Comparison of ENCODE assay signal across 8 cellular contexts in genomic region chr1:178724734-178725602, GRCh38. TPM values are rescaled to one million over a fixed set of nuclear protein-coding genes. Genes with fewer than 3 reads are reported as not detected.
DNase-seq lines count a peak whose midpoint lies in the region; ATAC-seq, FAIRE-seq and TF ChIP-seq lines count a peak whose summit lies in the region.

A gene with protein sequence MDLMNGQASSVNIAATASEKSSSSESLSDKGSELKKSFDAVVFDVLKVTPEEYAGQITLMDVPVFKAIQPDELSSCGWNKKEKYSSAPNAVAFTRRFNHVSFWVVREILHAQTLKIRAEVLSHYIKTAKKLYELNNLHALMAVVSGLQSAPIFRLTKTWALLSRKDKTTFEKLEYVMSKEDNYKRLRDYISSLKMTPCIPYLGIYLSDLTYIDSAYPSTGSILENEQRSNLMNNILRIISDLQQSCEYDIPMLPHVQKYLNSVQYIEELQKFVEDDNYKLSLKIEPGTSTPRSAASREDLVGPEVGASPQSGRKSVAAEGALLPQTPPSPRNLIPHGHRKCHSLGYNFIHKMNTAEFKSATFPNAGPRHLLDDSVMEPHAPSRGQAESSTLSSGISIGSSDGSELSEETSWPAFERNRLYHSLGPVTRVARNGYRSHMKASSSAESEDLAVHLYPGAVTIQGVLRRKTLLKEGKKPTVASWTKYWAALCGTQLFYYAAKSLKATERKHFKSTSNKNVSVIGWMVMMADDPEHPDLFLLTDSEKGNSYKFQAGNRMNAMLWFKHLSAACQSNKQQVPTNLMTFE (plus strand): TSS chr1:178725244. CDS start chr1:178776765, 51,521 bp downstream.

- intact Hi-C loops in activated naive CD4-positive, alpha-beta T cell treated with anti-CD3 and anti-CD28 coated beads for 36 hours (cut with micrococcal nuclease), result loop anchor here (1.0 to 5.0 kb wide), 3 partner anchors 183 to 567 kb away; partner anchors contain the start of gene SOAT1

- no peak within 1 kb of the TSS for H3K27ac Mint-ChIP-seq in activated naive CD4-positive, alpha-beta T cell treated with anti-CD3 and anti-CD28 coated beads for 36 hours

- no peaks in the 10 kb centered on the region for H3K27me3 ChIP-seq in neutrophil

- CTCF ChIA-PET in activated naive CD4-positive, alpha-beta T cell treated with anti-CD3 and anti-CD28 coated beads for 36 hours (lab: Charles Lee), result interaction anchor here (1.4 kb wide), 1 partner anchor 182 kb away, joined by 5 read pairs; no protein-coding TSS in a partner anchor

- peak within 1 kb of the TSS; percentile 78 for H3K4me3 Mint-ChIP-seq in activated naive CD4-positive, alpha-beta T cell treated with anti-CD3 and anti-CD28 coated beads for 36 hours

- H3K9me3 Mint-ChIP-seq in activated naive CD4-positive, alpha-beta T cell treated with anti-CD3 and anti-CD28 coated beads for 36 hours, result no peaks in the 10 kb centered on the region

- no peaks in the 10 kb centered on the region for H3K9me3 ChIP-seq in neutrophil

- H3K4me1 ChIP-seq in neutrophil (ENCODE audit: control insufficient read depth in 1 of 2, insufficient read depth in 1 of 2, low read depth in 1 of 2, low read length in 1 of 2), result peaks cover 14% of the 10 kb centered on the region in 2 experiments

- DNase-seq in DMS 273 treated with DMSO at 0.1 percent for 48 hours (lab: John Stamatoyannopoulos, UW) (peak; percentile 37), HuH-7 (ENCODE audit: low spot score) (peak; percentile 79), frontal cortex (ENCODE audit: low spot score in 2 of 2) (peak; percentile 77 to 78)
- DNase-seq in activated naive CD4-positive, alpha-beta T cell treated with anti-CD3 and anti-CD28 coated beads for 36 hours, result peak; percentile 63

- H3K4me3 ChIP-seq in neutrophil (ENCODE audit: low read depth in 1 of 2, low read length in 1 of 2), result peak within 1 kb of the TSS; percentile 74 to 92

- no peak for TF ChIP-seq CTCF in neutrophil (IDR thresholded peaks at IDR 0.05)

- peak; percentile 56 for ATAC-seq in GM21447 (IDR thresholded peaks at IDR 0.05; ENCODE audit: unreplicated experiment)

- H3K4me1 Mint-ChIP-seq in activated naive CD4-positive, alpha-beta T cell treated with anti-CD3 and anti-CD28 coated beads for 36 hours (ENCODE audit: low read depth), result peaks cover 19% of the 10 kb centered on the region

- H3K27me3 Mint-ChIP-seq in activated naive CD4-positive, alpha-beta T cell treated with anti-CD3 and anti-CD28 coated beads for 36 hours (ENCODE audit: low read depth), result no peaks in the 10 kb centered on the region

- H3K27ac ChIP-seq in neutrophil (peak within 1 kb of the TSS; percentile 90), temporal lobe (ENCODE audit: low read depth, low read length) (peak within 1 kb of the TSS; percentile 44)

- FAIRE-seq in frontal cortex (lab: Jason Lieb, UNC), result no peak

- no peaks in the 10 kb centered on the region for H3K36me3 Mint-ChIP-seq in activated naive CD4-positive, alpha-beta T cell treated with anti-CD3 and anti-CD28 coated beads for 36 hours (ENCODE audit: low read depth)

- peak; percentile 55 for TF ChIP-seq POLR2A in Raji (IDR thresholded peaks at IDR 0.05; ENCODE audit: insufficient read depth, low read depth, low read length)

- no peaks in the 10 kb centered on the region for H3K36me3 ChIP-seq in neutrophil

RNA-seq across cellular contexts. Expression of the gene that starts here (rescaled TPM):
- 1 to 10 TPM; 2.8 to 4.0 TPM for total RNA-seq in activated naive CD4-positive, alpha-beta T cell treated with anti-CD3 and anti-CD28 coated beads for 36 hours
- total RNA-seq in frontal cortex (64.8 TPM), temporal lobe (48.2 TPM)

Comparison
In these comparisons a context has a peak if more than half of its experiments do, and no peak if none do; other contexts are left out.
1. Peak in every context shown above with its lines: DNase-seq, ATAC-seq, H3K4me3 ChIP-seq and H3K27ac ChIP-seq.